ENCODE assay signal across 29 cellular contexts in genomic region chr20:43949248-43949647, GRCh38. TPM values are rescaled to one million over a fixed set of nuclear protein-coding genes. Genes with fewer than 3 reads are reported as not detected.
A peak's percentile ranks its signal among the peaks of the same experiment; 100 is the strongest.
DNase-seq lines count a peak whose midpoint lies in the region; ATAC-seq and TF ChIP-seq lines count a peak whose summit lies in the region.
"Had no signal": no experiment of that assay in that cellular context is flagged by ENCODE, and none has a peak within 500 bp of the region (broad histone marks: within the 10 kb centered on the region; RNA-seq: fewer than 3 reads in every experiment).

No MANE protein-coding gene starts in this region.

- TF ChIP-seq CTCF in A673 (conservative IDR thresholded peaks at IDR 0.05; ENCODE audit: low read depth, low read length) (no peak), OCI-LY1 (IDR thresholded peaks at IDR 0.05; ENCODE audit: low read length) (no peak), RWPE1 (conservative IDR thresholded peaks at IDR 0.05; ENCODE audit: low read depth) (no peak)
- TF ChIP-seq CTCF in CD4-positive, alpha-beta T cell (IDR thresholded peaks at IDR 0.05) = no peak

- no peaks in the 10 kb centered on the region for H3K27me3 Mint-ChIP-seq in CD4-positive, alpha-beta T cell
- H3K27me3 Mint-ChIP-seq in naive thymus-derived CD4-positive, alpha-beta T cell = peaks cover 0 to 55% (median 4%) of the 10 kb centered on the region in 5 donors
- H3K27me3 Mint-ChIP-seq: memory B cell had no signal

- H3F3A ChIP-seq in OCI-LY1 (ENCODE audit: insufficient read depth, low read length) = no peaks in the 10 kb centered on the region

- H3K4me1 ChIP-seq in A673 (ENCODE audit: insufficient read depth, low read length, poor library complexity, severe bottlenecking) (peaks cover 63% of the 10 kb centered on the region), OCI-LY1 (ENCODE audit: insufficient read depth, low read length, severe bottlenecking) (peaks cover 76% of the 10 kb centered on the region)
- peaks cover 56 to 62% of the 10 kb centered on the region in 2 donors for H3K4me1 ChIP-seq in naive thymus-derived CD4-positive, alpha-beta T cell (ENCODE audit: control insufficient read depth in 2 of 2, insufficient read depth in 2 of 2, low read length in 2 of 2)
- H3K4me1 ChIP-seq: ascending aorta, psoas muscle had no signal

- H3K4me3 ChIP-seq in A673 (ENCODE audit: low read depth, low read length, poor library complexity, severe bottlenecking) (no peak overlapping the region), OCI-LY1 (ENCODE audit: low read depth, low read length, poor library complexity, severe bottlenecking) (no peak overlapping the region)
- peak overlapping the region; percentile 26 for H3K4me3 ChIP-seq in naive thymus-derived CD4-positive, alpha-beta T cell (ENCODE audit: low read length)
- H3K4me3 ChIP-seq: ascending aorta, psoas muscle, tibial nerve had no signal

- POLR2A ChIA-PET in A673 (lab: Charles Lee; ENCODE audit: low non-redundant PET) (no interaction called here), RWPE1 (lab: Yijun Ruan, JAX; ENCODE audit: low non-redundant PET) (no interaction called here)
- POLR2A ChIA-PET in CD4-positive, alpha-beta T cell (lab: Charles Lee) = interaction anchor here (1.0 to 1.4 kb wide), 4 partner anchors 15 to 231 kb away, joined by 3 to 13 read pairs (median 4); no protein-coding TSS in a partner anchor
- POLR2A ChIA-PET in naive thymus-derived CD4-positive, alpha-beta T cell (lab: Charles Lee) = interaction anchor here (1.1 to 1.7 kb wide), 3 partner anchors 10 to 11 kb away, joined by 4 to 6 read pairs (median 5); no protein-coding TSS in a partner anchor

- BruUV-seq in A673 (replicated peaks; lab: Mats Ljungman, UMichigan) = no TSS peak

- peaks cover 87% of the 10 kb centered on the region for H3K4me1 Mint-ChIP-seq in CD4-positive, alpha-beta T cell (ENCODE audit: low read depth)
- peaks cover 71 to 95% (median 83%) of the 10 kb centered on the region in 7 donors for H3K4me1 Mint-ChIP-seq in naive thymus-derived CD4-positive, alpha-beta T cell

- no peaks in the 10 kb centered on the region for H3K36me3 ChIP-seq in A673 (ENCODE audit: insufficient read depth, low read length, poor library complexity, severe bottlenecking)
- H3K36me3 ChIP-seq in OCI-LY1 (ENCODE audit: insufficient read depth, low read length) = no peaks in the 10 kb centered on the region
- no peaks in the 10 kb centered on the region for H3K36me3 ChIP-seq in naive thymus-derived CD4-positive, alpha-beta T cell (ENCODE audit: control insufficient read depth in 2 of 3, insufficient read depth in 3 of 3, low read length in 3 of 3)
- H3K36me3 ChIP-seq: ascending aorta, tibial nerve had no signal

- H3K27me3 ChIP-seq in A673 (replicated peaks; ENCODE audit: insufficient read depth, low read depth, low read length, poor library complexity) = no peaks in the 10 kb centered on the region
- no peaks in the 10 kb centered on the region for H3K27me3 ChIP-seq in CD4-positive, alpha-beta T cell (ENCODE audit: control insufficient read depth, insufficient read depth, low read length)
- H3K27me3 ChIP-seq in OCI-LY1 (ENCODE audit: insufficient read depth, low read length) = no peaks in the 10 kb centered on the region
- peaks cover 0 to 5% of the 10 kb centered on the region in 2 donors for H3K27me3 ChIP-seq in naive thymus-derived CD4-positive, alpha-beta T cell (ENCODE audit: control insufficient read depth in 2 of 2, insufficient read depth in 2 of 2, low read length in 2 of 2)
- H3K27me3 ChIP-seq: ascending aorta, tibial nerve had no signal

- DNase-seq in A673 (ENCODE audit: low spot score) = no peak
- DNase-seq in CD4-positive, alpha-beta T cell = no peak
- no peak for DNase-seq in naive thymus-derived CD4-positive, alpha-beta T cell
- DNase-seq in RWPE1 (ENCODE audit: low spot score) = no peak
- DNase-seq in NCI-H2029 treated with DMSO at 0.1 percent for 48 hours (lab: John Stamatoyannopoulos, UW) = no peak
- no peak for DNase-seq in hypothalamus (lab: John Stamatoyannopoulos, UW)
- DNase-seq: activated CD4-positive, alpha-beta T cell treated with anti-CD3 and anti-CD28 coated beads, Interleukin-2, amount 50 U/mL, for 4 hours; activated CD8-positive, alpha-beta memory T cell treated with anti-CD3 and anti-CD28 coated beads, Interleukin-2, amount 50 U/mL, for 4 hours; activated naive CD4-positive, alpha-beta T cell treated with anti-CD3 and anti-CD28 coated beads, Interleukin-2, amount 50 U/mL, for 16 hours; DMS79; effector memory CD4-positive, alpha-beta T cell; erythroblast; GDM1; NCI-H1092; NCI-H1694; NCI-H446 treated with DMSO at 0.1 percent for 48 hours; NCI-H82; occipital lobe; psoas muscle; stimulated activated CD4-positive, alpha-beta T cell treated with anti-CD3 and anti-CD28 coated beads, Interleukin-12 subunit alpha, Interleukin-12 subunit beta, amount 100 ng/mL, for 4 hours; stimulated activated CD4-positive, alpha-beta T cell treated with anti-CD3 and anti-CD28 coated beads, Interleukin-2, amount 100 ng/mL, for 48 hours had no signal

- intact Hi-C loops in A673 (cut with micrococcal nuclease; ENCODE audit: unreplicated experiment) = no loop called here
- intact Hi-C loops in CD4-positive, alpha-beta T cell (cut with DNase I, micrococcal nuclease) = no loop called here
- intact Hi-C loops in naive thymus-derived CD4-positive, alpha-beta T cell (cut with micrococcal nuclease) = no loop called here

- no peak overlapping the region for H2AFZ ChIP-seq in OCI-LY1 (ENCODE audit: low read length)

- H3K36me3 Mint-ChIP-seq in CD4-positive, alpha-beta T cell (ENCODE audit: low read depth) = no peaks in the 10 kb centered on the region
- peaks cover 0 to 5% (median 0%) of the 10 kb centered on the region in 5 donors for H3K36me3 Mint-ChIP-seq in naive thymus-derived CD4-positive, alpha-beta T cell
- H3K36me3 Mint-ChIP-seq: memory B cell had no signal

- peak overlapping the region; percentile 6 for H3K4me3 Mint-ChIP-seq in CD4-positive, alpha-beta T cell
- H3K4me3 Mint-ChIP-seq in naive thymus-derived CD4-positive, alpha-beta T cell = peak overlapping the region in 7 of 10 donors; percentile 47 to 81 (median 75)

- H3K9me2 ChIP-seq in OCI-LY1 (ENCODE audit: low read depth, low read length) = no peaks in the 10 kb centered on the region

- ATAC-seq in CD4-positive, alpha-beta T cell (ENCODE audit: poor library complexity) = no peak
- no peak for ATAC-seq in naive thymus-derived CD4-positive, alpha-beta T cell
- no peak for ATAC-seq in HG03442 (IDR thresholded peaks at IDR 0.05; ENCODE audit: unreplicated experiment)
- ATAC-seq: left lobe of liver, psoas muscle, sciatic nerve had no signal

- H3K27ac Mint-ChIP-seq in CD4-positive, alpha-beta T cell = no peak overlapping the region
- peak overlapping the region in 6 of 9 donors; percentile 5 to 78 (median 54) for H3K27ac Mint-ChIP-seq in naive thymus-derived CD4-positive, alpha-beta T cell
- H3K27ac Mint-ChIP-seq: memory B cell had no signal

- H3K27ac ChIP-seq in A673 (ENCODE audit: low read depth, low read length, poor library complexity, severe bottlenecking) = peak overlapping the region; percentile 57
- H3K27ac ChIP-seq in CD4-positive, alpha-beta T cell (ENCODE audit: low read depth, low read length) = no peak overlapping the region
- H3K27ac ChIP-seq in OCI-LY1 (ENCODE audit: low read depth, low read length, poor library complexity, severe bottlenecking) = peak overlapping the region; percentile 53
- H3K27ac ChIP-seq in naive thymus-derived CD4-positive, alpha-beta T cell (ENCODE audit: low read depth, low read length) = no peak overlapping the region
- H3K27ac ChIP-seq in RWPE1 = no peak overlapping the region
- H3K27ac ChIP-seq: ascending aorta, psoas muscle, tibial nerve had no signal

- H4K20me1 ChIP-seq in OCI-LY1 (ENCODE audit: insufficient read depth, low read length) = no peaks in the 10 kb centered on the region

- H3K4me2 ChIP-seq in OCI-LY1 (ENCODE audit: low read length) = no peak overlapping the region

- H3K9me3 Mint-ChIP-seq in CD4-positive, alpha-beta T cell = no peaks in the 10 kb centered on the region
- H3K9me3 Mint-ChIP-seq in naive thymus-derived CD4-positive, alpha-beta T cell = no peaks in the 10 kb centered on the region
- H3K9me3 Mint-ChIP-seq: activated T-helper 1 cell treated with anti-CD3 and anti-CD28 coated beads, Interleukin-12 subunit alpha, Interleukin-12 subunit beta, Interleukin-2, Interleukin-4 antibody, amounts not matched to agents 30 ng/mL and 10 ng/mL and 1 ng/mL, durations not matched to agents 14 hours and 24 hours and 36 hours; memory B cell had no signal

- H3K79me2 ChIP-seq in OCI-LY1 (ENCODE audit: insufficient read depth, low read length) = no peaks in the 10 kb centered on the region

- no peaks in the 10 kb centered on the region for H3K9me3 ChIP-seq in A673 (ENCODE audit: low read depth, low read length, poor library complexity, severe bottlenecking)
- no peaks in the 10 kb centered on the region for H3K9me3 ChIP-seq in CD4-positive, alpha-beta T cell (ENCODE audit: control insufficient read depth, low read length)
- H3K9me3 ChIP-seq in OCI-LY1 (ENCODE audit: low read length) = no peaks in the 10 kb centered on the region
- H3K9me3 ChIP-seq in naive thymus-derived CD4-positive, alpha-beta T cell (ENCODE audit: control insufficient read depth in 2 of 3, low read length in 3 of 3) = no peaks in the 10 kb centered on the region
- H3K9me3 ChIP-seq: ascending aorta, psoas muscle, tibial nerve had no signal

- no peak overlapping the region for H3K9ac ChIP-seq in OCI-LY1 (ENCODE audit: low read length)

- CTCF ChIA-PET in A673 (lab: Charles Lee) = no interaction called here
- CTCF ChIA-PET in CD4-positive, alpha-beta T cell (lab: Charles Lee) = interaction anchor here (0.6 kb wide), 1 partner anchor 24 kb away, joined by 3 read pairs; no protein-coding TSS in a partner anchor
- CTCF ChIA-PET in naive thymus-derived CD4-positive, alpha-beta T cell (lab: Charles Lee) = interaction anchor here (1.6 kb wide), 1 partner anchor 22 kb away, joined by 3 read pairs; no protein-coding TSS in a partner anchor
- CTCF ChIA-PET in RWPE1 (lab: Yijun Ruan, JAX) = interaction anchor here (0.5 to 0.6 kb wide), 2 partner anchors 440 to 568 kb away, joined by 3 to 4 read pairs; no protein-coding TSS in a partner anchor

RNA-seq across cellular contexts. Expression of gene TOX2, which starts 34.6 kb away (rescaled TPM):
- 107 and 117 TPM in 2 replicates for total RNA-seq in A673 (2021)
- 1 to 10 TPM; 3.3 to 3.9 TPM for total RNA-seq in CD4-positive, alpha-beta T cell
- total RNA-seq in naive thymus-derived CD4-positive, alpha-beta T cell = 1 to 10 TPM in 2 of 5 experiments, under 1 TPM in 3; 0.22 to 7.1 (median 0.96) TPM
- 1 to 10 TPM; 1.6 to 4.0 TPM for polyA plus RNA-seq in naive thymus-derived CD4-positive, alpha-beta T cell

Comparison
In these comparisons a context has a peak if more than half of its experiments do, and no peak if none do; other contexts are left out.
1. H3K27ac ChIP-seq: peak in A673 (single experiment) and OCI-LY1 (single experiment); none in CD4-positive, alpha-beta T cell (single experiment), naive thymus-derived CD4-positive, alpha-beta T cell (single experiment) and RWPE1 (single experiment).
2. RNA of gene TOX2, which starts 34.6 kb away (total RNA-seq): 107 to 117 TPM in A673; 3.3 to 3.9 TPM in CD4-positive, alpha-beta T cell and 0.22 to 7.1 TPM in naive thymus-derived CD4-positive, alpha-beta T cell; every median in the first group is over 10 times any median in the second.
3. POLR2A ChIA-PET loops: an anchor here in CD4-positive, alpha-beta T cell (1.0 to 1.4 kb wide) and naive thymus-derived CD4-positive, alpha-beta T cell (1.1 to 1.7 kb wide); none called in A673 and RWPE1.